ENCODE assay signal across 1 cellular context in genomic region chr9:112249277-112249676, GRCh38.
TF ChIP-seq lines count a peak whose summit lies in the region.

No MANE protein-coding gene starts in this region.

TF ChIP-seq in GM12878, 131 proteins besides CTCF, POLR2A, EP300 and RAD21 (continued from another document):
- no peak for TF ChIP-seq ZBTB40 (IDR thresholded peaks at IDR 0.05; ENCODE audit: borderline replicate concordance)
- TF ChIP-seq MTA2 (IDR thresholded peaks at IDR 0.05; ENCODE audit: low read depth), result peak; percentile 37; the same call in 1 of the 2 replicates
- TF ChIP-seq CREB1 (IDR thresholded peaks at IDR 0.05; ENCODE audit: low read depth), result no peak
- no peak for TF ChIP-seq ZBTB4 (CRISPR knock-in tag; IDR thresholded peaks at IDR 0.05)
- TF ChIP-seq ASH2L (IDR thresholded peaks at IDR 0.05; ENCODE audit: borderline replicate concordance, low read depth), result no peak
- no peak for TF ChIP-seq NR2C1 (IDR thresholded peaks at IDR 0.05)
- TF ChIP-seq ZNF24 (IDR thresholded peaks at IDR 0.05), result 0 out of 2 replicates have a peak, but pooled peaks have one; percentile 29
- no peak for TF ChIP-seq SPI1 (IDR thresholded peaks at IDR 0.05; ENCODE audit: borderline replicate concordance, insufficient read depth, low read depth, low read length)
- TF ChIP-seq IKZF1 (conservative IDR thresholded peaks at IDR 0.05), result no peak
- peak; percentile 21; the same call in 1 of the 2 replicates for TF ChIP-seq NFIC (IDR thresholded peaks at IDR 0.05; ENCODE audit: low read depth, low read length)
- TF ChIP-seq ATF2 (IDR thresholded peaks at IDR 0.05; ENCODE audit: low read length), result 0 out of 2 replicates have a peak, but pooled peaks have one; percentile 28
- no peak for TF ChIP-seq SP1 (IDR thresholded peaks at IDR 0.05; ENCODE audit: low read depth, low read length)
- TF ChIP-seq RELB (IDR thresholded peaks at IDR 0.05; ENCODE audit: low read depth), result peak; percentile 39; the same call in 1 of the 2 replicates
